In genomic region chr5:79608086-79608485, GRCh38 we compare ENCODE assay signal across 7 cellular contexts. TPM values are rescaled to one million over a fixed set of nuclear protein-coding genes. Genes with fewer than 3 reads are reported as not detected.
DNase-seq lines count a peak whose midpoint lies in the region; ATAC-seq and TF ChIP-seq lines count a peak whose summit lies in the region.
"Not testable (repeated sequence)": the region's sequence is repeated elsewhere in the genome, so short reads cannot be mapped to it uniquely, and the experiment has no call there.

No MANE protein-coding gene starts in this region.

- ATAC-seq in foreskin keratinocyte, result peak; percentile 74

- not testable (repeated sequence) for H3K27me3 Mint-ChIP-seq in activated CD4-positive, alpha-beta T cell treated with anti-CD3 and anti-CD28 coated beads, Interleukin-2, amount 10 ng/mL, durations not matched to agents 24 days and 14 days

- intact Hi-C loops in activated CD4-positive, alpha-beta T cell treated with anti-CD3 and anti-CD28 coated beads, Interleukin-2, amount 10 ng/mL, durations not matched to agents 24 days and 14 days (cut with micrococcal nuclease), result not testable (repeated sequence)

- not testable (repeated sequence) for H3K4me2 ChIP-seq in osteoblast (ENCODE audit: insufficient read depth, low read length)

- H3K27ac ChIP-seq in epithelial cell of prostate, result peak overlapping the region; percentile 58
- not testable (repeated sequence) for H3K27ac ChIP-seq in foreskin keratinocyte; osteoblast (ENCODE audit: low read depth, low read length)

- H3K4me3 Mint-ChIP-seq in activated CD4-positive, alpha-beta T cell treated with anti-CD3 and anti-CD28 coated beads, Interleukin-2, amount 10 ng/mL, durations not matched to agents 24 days and 14 days, result not testable (repeated sequence)

- H3K4me1 ChIP-seq in foreskin keratinocyte; osteoblast (ENCODE audit: insufficient read depth, low read length): not testable (repeated sequence)

- DNase-seq in EH (ENCODE audit: low read depth), result peak; percentile 24
- DNase-seq in HS-5 (ENCODE audit: low read depth), result peak; percentile 50
- DNase-seq in activated CD4-positive, alpha-beta T cell treated with anti-CD3 and anti-CD28 coated beads, Interleukin-2, amount 10 ng/mL, durations not matched to agents 24 days and 14 days, result not testable (repeated sequence)
- DNase-seq in astrocyte of the hippocampus (ENCODE audit: low read depth, low spot score), result peak; percentile 4
- DNase-seq in epithelial cell of prostate (ENCODE audit: low read depth, low spot score), result peak; percentile 52
- DNase-seq in foreskin keratinocyte, result peak; percentile 90 to 95
- DNase-seq in osteoblast (ENCODE audit: insufficient read length, low spot score, missing footprints), result peak; percentile 6

- H3K9me3 Mint-ChIP-seq in activated CD4-positive, alpha-beta T cell treated with anti-CD3 and anti-CD28 coated beads, Interleukin-2, amount 10 ng/mL, durations not matched to agents 24 days and 14 days, result not testable (repeated sequence)

- peaks cover 12% of the 10 kb centered on the region for H3K4me1 Mint-ChIP-seq in activated CD4-positive, alpha-beta T cell treated with anti-CD3 and anti-CD28 coated beads, Interleukin-2, amount 10 ng/mL, durations not matched to agents 24 days and 14 days

- peak overlapping the region; percentile 62 for H3K27ac Mint-ChIP-seq in activated CD4-positive, alpha-beta T cell treated with anti-CD3 and anti-CD28 coated beads, Interleukin-2, amount 10 ng/mL, durations not matched to agents 24 days and 14 days

- not testable (repeated sequence) for H4K20me1 ChIP-seq in osteoblast (ENCODE audit: insufficient read depth, low read length)

- TF ChIP-seq CTCF in foreskin keratinocyte (conservative IDR thresholded peaks at IDR 0.05); osteoblast (IDR thresholded peaks at IDR 0.05; ENCODE audit: extremely low read depth, low read depth, low read length): not testable (repeated sequence)

- H3K9me3 ChIP-seq in osteoblast (ENCODE audit: low read depth, low read length), result not testable (repeated sequence)

- H3K27me3 ChIP-seq in foreskin keratinocyte; osteoblast (ENCODE audit: insufficient read depth, low read length): not testable (repeated sequence)

- not testable (repeated sequence) for H3K36me3 ChIP-seq in osteoblast (ENCODE audit: insufficient read depth, low read length)

- not testable (repeated sequence) for H3K36me3 Mint-ChIP-seq in activated CD4-positive, alpha-beta T cell treated with anti-CD3 and anti-CD28 coated beads, Interleukin-2, amount 10 ng/mL, durations not matched to agents 24 days and 14 days (ENCODE audit: low read depth)

- H3K79me2 ChIP-seq in osteoblast (ENCODE audit: insufficient read depth, low read length), result not testable (repeated sequence)

- not testable (repeated sequence) for H3K4me3 ChIP-seq in osteoblast (ENCODE audit: insufficient read depth, low read length)

- not testable (repeated sequence) for H2AFZ ChIP-seq in osteoblast (ENCODE audit: low read length)

RNA-seq across cellular contexts. Expression of gene TENT2, which starts 4.2 kb away (rescaled TPM):
- 93.4 and 93.7 TPM in 2 replicates for total RNA-seq in activated CD4-positive, alpha-beta T cell treated with anti-CD3 and anti-CD28 coated beads, Interleukin-2, amount 10 ng/mL, durations not matched to agents 24 days and 14 days
- total RNA-seq in foreskin keratinocyte (28.6 and 33.8 TPM in 2 replicates), osteoblast (65.9 and 77.5 TPM in 2 replicates)
- 8.7 and 10.5 TPM in 2 replicates for polyA plus RNA-seq in foreskin keratinocyte
